ENCODE assay signal across 8 cellular contexts in the genomic region with DNA sequence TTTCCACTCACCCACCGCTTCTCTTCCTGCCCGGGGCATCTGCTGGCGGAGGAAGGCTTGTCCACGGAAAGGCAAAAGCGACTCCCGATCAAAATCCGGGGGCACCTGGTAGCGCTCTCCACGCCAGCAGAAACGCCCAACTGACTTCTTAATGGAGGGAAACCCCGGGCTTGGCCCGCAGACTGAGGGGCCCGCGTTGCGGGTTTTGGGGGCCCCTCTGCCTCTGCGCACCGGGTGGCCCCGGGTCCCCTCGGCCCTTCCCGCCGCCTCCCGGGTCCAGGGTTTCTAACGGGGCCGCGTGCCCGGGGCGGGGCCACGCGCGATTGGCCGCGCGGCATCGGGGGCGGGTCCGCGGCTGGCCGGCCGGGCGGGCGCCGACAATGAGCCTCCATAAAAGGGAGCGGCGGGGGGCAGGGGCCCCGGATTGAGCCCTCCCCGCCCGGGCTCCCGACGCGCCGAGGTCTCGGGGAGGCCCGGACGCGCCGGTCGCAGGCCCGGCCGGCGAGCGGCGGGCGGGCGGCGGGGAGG. TPM values are rescaled to one million over a fixed set of nuclear protein-coding genes. Genes with fewer than 3 reads are reported as not detected.
DNase-seq lines count a peak whose midpoint lies in the region; ATAC-seq and TF ChIP-seq lines count a peak whose summit lies in the region.

A gene with protein sequence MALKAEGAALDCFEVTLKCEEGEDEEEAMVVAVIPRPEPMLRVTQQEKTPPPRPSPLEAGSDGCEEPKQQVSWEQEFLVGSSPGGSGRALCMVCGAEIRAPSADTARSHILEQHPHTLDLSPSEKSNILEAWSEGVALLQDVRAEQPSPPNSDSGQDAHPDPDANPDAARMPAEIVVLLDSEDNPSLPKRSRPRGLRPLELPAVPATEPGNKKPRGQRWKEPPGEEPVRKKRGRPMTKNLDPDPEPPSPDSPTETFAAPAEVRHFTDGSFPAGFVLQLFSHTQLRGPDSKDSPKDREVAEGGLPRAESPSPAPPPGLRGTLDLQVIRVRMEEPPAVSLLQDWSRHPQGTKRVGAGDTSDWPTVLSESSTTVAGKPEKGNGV (plus strand): TSS at position 422 of the 528 bp plus-strand sequence. CDS start 231 bp downstream, outside the sequence.

- peaks cover 25% of the 10 kb centered on the region for H3K4me1 ChIP-seq in upper lobe of right lung

- H3K27me3 ChIP-seq in upper lobe of right lung: no peaks in the 10 kb centered on the region

- peaks cover 24% of the 10 kb centered on the region for H3K4me1 Mint-ChIP-seq in T-helper 1 cell treated with Interleukin-12 subunit alpha and Interleukin-12 subunit beta and Interleukin-4 antibody, amounts not matched to agents 30 μg/mL and 1 μg/mL, for 36 hours (ENCODE audit: low read depth)

- H3K9me3 ChIP-seq in upper lobe of right lung: no peaks in the 10 kb centered on the region

- TF ChIP-seq CTCF in GM12865 (IDR thresholded peaks at IDR 0.05; ENCODE audit: insufficient read depth, low read depth, low read length, missing control alignments) (no peak), upper lobe of right lung (IDR thresholded peaks at IDR 0.05) (no peak)

- H3K27ac ChIP-seq in upper lobe of right lung: peak within 1 kb of the TSS; percentile 83

- H3K27ac Mint-ChIP-seq in T-helper 1 cell treated with Interleukin-12 subunit alpha and Interleukin-12 subunit beta and Interleukin-4 antibody, amounts not matched to agents 30 μg/mL and 1 μg/mL, for 36 hours: peak within 1 kb of the TSS; percentile 70

- H3K27me3 Mint-ChIP-seq in T-helper 1 cell treated with Interleukin-12 subunit alpha and Interleukin-12 subunit beta and Interleukin-4 antibody, amounts not matched to agents 30 μg/mL and 1 μg/mL, for 36 hours (ENCODE audit: low read depth): no peaks in the 10 kb centered on the region

- intact Hi-C loops in left cardiac atrium (cut with DNase I): loop anchor here in 1 of 2 donors (2.0 kb wide), 1 partner anchor 44 kb away; a partner anchor contains a TSS
- intact Hi-C loops in posterior vena cava (cut with DNase I): no loop called here
- intact Hi-C loops in upper lobe of right lung (cut with DNase I): no loop called here

- peaks cover 10% of the 10 kb centered on the region for H3K36me3 ChIP-seq in upper lobe of right lung

- H3K4me3 Mint-ChIP-seq in T-helper 1 cell treated with Interleukin-12 subunit alpha and Interleukin-12 subunit beta and Interleukin-4 antibody, amounts not matched to agents 30 μg/mL and 1 μg/mL, for 36 hours: peak within 1 kb of the TSS; percentile 79

- H3K36me3 Mint-ChIP-seq in T-helper 1 cell treated with Interleukin-12 subunit alpha and Interleukin-12 subunit beta and Interleukin-4 antibody, amounts not matched to agents 30 μg/mL and 1 μg/mL, for 36 hours (ENCODE audit: low read depth): peaks cover 13% of the 10 kb centered on the region

- peak; percentile 80 for ATAC-seq in HG02588 (IDR thresholded peaks at IDR 0.05; ENCODE audit: unreplicated experiment)
- ATAC-seq in left cardiac atrium: peak; percentile 94 to 96
- ATAC-seq in upper lobe of right lung: peak; percentile 95

- no peaks in the 10 kb centered on the region for H3K9me3 Mint-ChIP-seq in T-helper 1 cell treated with Interleukin-12 subunit alpha and Interleukin-12 subunit beta and Interleukin-4 antibody, amounts not matched to agents 30 μg/mL and 1 μg/mL, for 36 hours

- peak; percentile 79 for DNase-seq in GM12865 (ENCODE audit: low read depth)
- DNase-seq in NCI-H1092 (lab: John Stamatoyannopoulos, UW): peak; percentile 75
- peak; percentile 27 for DNase-seq in amniotic stem cell (lab: John Stamatoyannopoulos, UW)
- peak; percentile 86 for DNase-seq in left cardiac atrium
- peak; percentile 92 for DNase-seq in posterior vena cava (ENCODE audit: low spot score)
- DNase-seq in upper lobe of right lung: peak; percentile 90

- peak within 1 kb of the TSS; percentile 95 for H3K4me3 ChIP-seq in GM12865 (ENCODE audit: low read depth, low read length)
- H3K4me3 ChIP-seq in upper lobe of right lung: peak within 1 kb of the TSS; percentile 94

RNA-seq across cellular contexts. Expression of the gene that starts here (rescaled TPM):
- 10 to 100 TPM; 13.3 to 13.5 TPM for total RNA-seq in left cardiac atrium
- 10 to 100 TPM; 11.8 to 15.1 TPM for total RNA-seq in posterior vena cava
- total RNA-seq in upper lobe of right lung: 20.3 TPM

Comparison
In these comparisons a context has a peak if more than half of its experiments do, and no peak if none do; other contexts are left out.
1. Peak in every context shown above with its lines: DNase-seq, ATAC-seq, H3K4me3 ChIP-seq and H3K27ac ChIP-seq.
2. DNase-seq: peak in every context shown above with its lines; median percentile 92 in posterior vena cava; 90 in upper lobe of right lung; 86 in left cardiac atrium; 79 in GM12865; 75 in NCI-H1092; 27 in amniotic stem cell.